In genomic region chr21:16608209-16608830, GRCh38 we compare ENCODE assay signal across 18 cellular contexts.
DNase-seq lines count a peak whose midpoint lies in the region; FAIRE-seq and TF ChIP-seq lines count a peak whose summit lies in the region.
"Had no signal": no experiment of that assay in that cellular context is flagged by ENCODE, and none has a peak within 500 bp of the region (broad histone marks: within the 10 kb centered on the region; RNA-seq: fewer than 3 reads in every experiment).

No MANE protein-coding gene starts in this region.

- in situ Hi-C loops in astrocyte of the cerebellum (cut with HindIII; ENCODE audit: low sequenced_read_pairs), result no loop called here

- H3K9me1 ChIP-seq in keratinocyte (ENCODE audit: control insufficient read depth, extremely low read depth, insufficient read depth, low read length), result no peaks in the 10 kb centered on the region

- H3K4me2 ChIP-seq in keratinocyte (ENCODE audit: control insufficient read depth, extremely low read depth, insufficient read depth, low read depth, low read length), result no peak overlapping the region

- TF ChIP-seq CTCF in AG09309 (IDR thresholded peaks at IDR 0.05; ENCODE audit: control insufficient read depth, insufficient read depth, low read depth, low read length, missing control alignments) (peak; percentile 43), HEK293 (tag by site-specific recombination; IDR thresholded peaks at IDR 0.05) (no peak), astrocyte of the cerebellum (IDR thresholded peaks at IDR 0.05; ENCODE audit: low read depth, low read length, missing control alignments) (peak; percentile 13), keratinocyte (optimal IDR thresholded peaks at IDR 0.05 in 1 of 3, IDR thresholded peaks at IDR 0.05 in 1 of 3, conservative IDR thresholded peaks at IDR 0.05 in 1 of 3; ENCODE audit: extremely low read depth in 1 of 3, insufficient read depth in 2 of 3, low read length in 3 of 3) (peak; percentile 30 to 47 (median 39)), GM10266 (IDR thresholded peaks at IDR 0.05; ENCODE audit: control insufficient read depth, insufficient read depth, low read depth, missing control alignments) (no peak), suprapubic skin (IDR thresholded peaks at IDR 0.05) (no peak)

- CTCF ChIA-PET in HEK293 (lab: Yijun Ruan, JAX), result interaction anchor here (0.6 to 1.4 kb wide), 6 partner anchors 8 to 527 kb away, joined by 3 to 6 read pairs (median 4); no protein-coding TSS in a partner anchor

- no peak overlapping the region for H3K9ac ChIP-seq in keratinocyte (ENCODE audit: control insufficient read depth, extremely low read depth, insufficient read depth, low read length)

- H3K4me1 ChIP-seq in HEK293 (ENCODE audit: control insufficient read depth, insufficient read depth, low read length) (peaks cover 2% of the 10 kb centered on the region; the same call in 1 of the 2 replicates), keratinocyte (ENCODE audit: control insufficient read depth, extremely low read depth, insufficient read depth, low read length) (no peaks in the 10 kb centered on the region), suprapubic skin (no peaks in the 10 kb centered on the region)
- H3K4me1 ChIP-seq: gastroesophageal sphincter, lower lobe of right lung had no signal

- DNase-seq in AG09309 (ENCODE audit: low read depth) (no peak), astrocyte of the cerebellum (ENCODE audit: low read depth) (no peak), keratinocyte (ENCODE audit: low read depth, low spot score) (no peak), GM10266 (ENCODE audit: extremely low spot score) (no peak), epidermal melanocyte (ENCODE audit: insufficient read length, low spot score) (no peak), GM19240 (ENCODE audit: insufficient read length, low spot score) (no peak), suprapubic skin (ENCODE audit: low spot score in 2 of 2) (no peak)
- DNase-seq: activated CD4-positive, alpha-beta memory T cell treated with anti-CD3 and anti-CD28 coated beads, Interleukin-2, amount 10 ng/mL, durations not matched to agents 7 days and 5 days; activated naive CD4-positive, alpha-beta T cell; CD4-positive, CD25-positive, alpha-beta regulatory T cell; lower lobe of right lung; NCI-H2029; nucleus accumbens; stimulated activated CD4-positive, alpha-beta T cell treated with anti-CD3 and anti-CD28 coated beads, Interleukin-2, amount 100 ng/mL, for 24 hours; T-helper 17 cell had no signal

- FAIRE-seq in keratinocyte (lab: Jason Lieb, UNC), result no peak

- H3K27ac ChIP-seq in HEK293 (ENCODE audit: extremely low read depth, low read depth, low read length) (no peak overlapping the region), keratinocyte (ENCODE audit: control insufficient read depth, insufficient read depth, low read length) (no peak overlapping the region), suprapubic skin (no peak overlapping the region)
- H3K27ac ChIP-seq: coronary artery, gastroesophageal sphincter, lower lobe of right lung had no signal

- TF ChIP-seq POLR2A in suprapubic skin (IDR thresholded peaks at IDR 0.05), result no peak

- no peak overlapping the region for H2AFZ ChIP-seq in keratinocyte (ENCODE audit: control insufficient read depth, low read length)

- H3K4me3 ChIP-seq in AG09309 (ENCODE audit: control insufficient read depth, low read depth, low read length) (no peak overlapping the region), HEK293 (ENCODE audit: low read depth, low read length) (no peak overlapping the region), astrocyte of the cerebellum (ENCODE audit: low read depth, low read length) (no peak overlapping the region), keratinocyte (ENCODE audit: control insufficient read depth in 2 of 3, extremely low read depth in 1 of 3, insufficient read depth in 2 of 3, low read depth in 1 of 3, low read length in 3 of 3) (no peak overlapping the region), suprapubic skin (no peak overlapping the region)
- H3K4me3 ChIP-seq: coronary artery, gastroesophageal sphincter, lower lobe of right lung had no signal

- no peaks in the 10 kb centered on the region for H4K20me1 ChIP-seq in keratinocyte (ENCODE audit: control insufficient read depth, extremely low read depth, insufficient read depth, low read length)

- POLR2A ChIA-PET in HEK293 (lab: Yijun Ruan, JAX), result no interaction called here

- no peak for TF ChIP-seq EP300 in suprapubic skin (IDR thresholded peaks at IDR 0.05)

- WGBS in suprapubic skin, result 85% methylated on average over 3 of the region's 3 CpGs

- H3K9me3 ChIP-seq in HEK293 (ENCODE audit: control insufficient read depth, insufficient read depth, low read depth, low read length) (no peaks in the 10 kb centered on the region), keratinocyte (ENCODE audit: control insufficient read depth, low read depth, low read length) (no peaks in the 10 kb centered on the region), suprapubic skin (no peaks in the 10 kb centered on the region)
- H3K9me3 ChIP-seq: gastroesophageal sphincter, lower lobe of right lung had no signal

- H3K27me3 ChIP-seq in keratinocyte (ENCODE audit: control insufficient read depth, extremely low read depth, insufficient read depth, low read length), result no peaks in the 10 kb centered on the region
- H3K27me3 ChIP-seq in suprapubic skin, result no peaks in the 10 kb centered on the region
- H3K27me3 ChIP-seq: gastroesophageal sphincter had no signal

- dilution Hi-C loops in keratinocyte (cut with MboI; ENCODE audit: extremely low pct_ligation_motif_present, low sequenced_read_pairs), result no loop called here

- H3K79me2 ChIP-seq in keratinocyte (ENCODE audit: control insufficient read depth, insufficient read depth, low read length), result no peaks in the 10 kb centered on the region

- no peaks in the 10 kb centered on the region for H3K36me3 ChIP-seq in HEK293 (ENCODE audit: control insufficient read depth in 2 of 2, insufficient read depth in 1 of 2, low read length in 2 of 2)
- no peaks in the 10 kb centered on the region for H3K36me3 ChIP-seq in keratinocyte (ENCODE audit: control insufficient read depth in 2 of 2, extremely low read depth in 1 of 2, insufficient read depth in 2 of 2, low read length in 2 of 2)
- H3K36me3 ChIP-seq in suprapubic skin, result peaks cover 7% of the 10 kb centered on the region
- H3K36me3 ChIP-seq: gastroesophageal sphincter, lower lobe of right lung had no signal

TF ChIP-seq in HEK293, 187 proteins besides CTCF, POLR2A, EP300 and RAD21:
- TF ChIP-seq ZNF654 (tag by site-specific recombination; IDR thresholded peaks at IDR 0.05; ENCODE audit: low read depth), result peak; percentile 27; the same call in 1 of the 2 replicates
- no peak for TF ChIP-seq ZNF707 (tag by site-specific recombination; IDR thresholded peaks at IDR 0.05)
- no peak for TF ChIP-seq KLF17 (tag by site-specific recombination; IDR thresholded peaks at IDR 0.05)
- TF ChIP-seq ZNF37A (tag by site-specific recombination; IDR thresholded peaks at IDR 0.05), result no peak

Comparison
In these comparisons a context has a peak if more than half of its experiments do, and no peak if none do; other contexts are left out.
1. CTCF ChIP-seq: peak in AG09309 (single experiment), astrocyte of the cerebellum (single experiment) and keratinocyte (3 of 3); none in HEK293 (single experiment), GM10266 (single experiment) and suprapubic skin (0 of 2).